21 cellular contexts compared by ENCODE assay signal in genomic region chr15:49868348-49868747, GRCh38.
"Had no signal": no experiment of that assay in that cellular context is flagged by ENCODE, and none has a peak within 500 bp of the region (broad histone marks: within the 10 kb centered on the region; RNA-seq: fewer than 3 reads in every experiment).

No MANE protein-coding gene starts in this region.

- H3K4me2 ChIP-seq: KMS-11 had no signal

- ATAC-seq: HepG2, Panc1 had no signal

- H3K9ac ChIP-seq: KMS-11 had no signal

- H3K27ac ChIP-seq: KMS-11, RWPE1, SJCRH30 had no signal

- DNase-seq: IMR-90, Kasumi-1, MM.1S, NCI-H1092 treated with DMSO at 0.1 percent for 48 hours, NCI-H1436, NCI-H187, NCI-H2029, NCI-H2081 treated with DMSO at 0.1 percent for 48 hours, NCI-H2171, NCI-H226, NCI-H446, NCI-H510A, NCI-H524 treated with DMSO at 0.1 percent for 48 hours, NCI-H69, NCI-H774, SHP77, SJCRH30 had no signal

- H3K27me3 ChIP-seq: SJCRH30 had no signal

- H3K4me3 ChIP-seq: SJCRH30 had no signal
